In genomic region chr1:4062560-4062959, GRCh38 we compare ENCODE assay signal across 2 cellular contexts.
TF ChIP-seq lines count a peak whose summit lies in the region.

No MANE protein-coding gene starts in this region.

TF ChIP-seq in A549, 52 proteins besides CTCF, POLR2A, EP300 and RAD21 (continued from another document):
- no peak for TF ChIP-seq REST (IDR thresholded peaks at IDR 0.05)
- TF ChIP-seq TP53 (CRISPR knock-in tag; IDR thresholded peaks at IDR 0.05) = no peak
- TF ChIP-seq, protein P1, sequence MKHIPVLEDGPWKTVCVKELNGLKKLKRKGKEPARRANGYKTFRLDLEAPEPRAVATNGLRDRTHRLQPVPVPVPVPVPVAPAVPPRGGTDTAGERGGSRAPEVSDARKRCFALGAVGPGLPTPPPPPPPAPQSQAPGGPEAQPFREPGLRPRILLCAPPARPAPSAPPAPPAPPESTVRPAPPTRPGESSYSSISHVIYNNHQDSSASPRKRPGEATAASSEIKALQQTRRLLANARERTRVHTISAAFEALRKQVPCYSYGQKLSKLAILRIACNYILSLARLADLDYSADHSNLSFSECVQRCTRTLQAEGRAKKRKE (CRISPR knock-in tag; IDR thresholded peaks at IDR 0.05; ENCODE audit: low read depth) = no peak
- no peak for TF ChIP-seq CBX2 (IDR thresholded peaks at IDR 0.05; ENCODE audit: borderline replicate concordance, low read depth)
- no peak for TF ChIP-seq ZSCAN20 (CRISPR knock-in tag; IDR thresholded peaks at IDR 0.05)
- no peak for TF ChIP-seq EHF (CRISPR knock-in tag; IDR thresholded peaks at IDR 0.05)
TF ChIP-seq in A549: peak in this region for 0.

TF ChIP-seq in HepG2, 621 proteins besides CTCF, POLR2A, EP300 and RAD21 (continued from another document):
- TF ChIP-seq, protein P2, sequence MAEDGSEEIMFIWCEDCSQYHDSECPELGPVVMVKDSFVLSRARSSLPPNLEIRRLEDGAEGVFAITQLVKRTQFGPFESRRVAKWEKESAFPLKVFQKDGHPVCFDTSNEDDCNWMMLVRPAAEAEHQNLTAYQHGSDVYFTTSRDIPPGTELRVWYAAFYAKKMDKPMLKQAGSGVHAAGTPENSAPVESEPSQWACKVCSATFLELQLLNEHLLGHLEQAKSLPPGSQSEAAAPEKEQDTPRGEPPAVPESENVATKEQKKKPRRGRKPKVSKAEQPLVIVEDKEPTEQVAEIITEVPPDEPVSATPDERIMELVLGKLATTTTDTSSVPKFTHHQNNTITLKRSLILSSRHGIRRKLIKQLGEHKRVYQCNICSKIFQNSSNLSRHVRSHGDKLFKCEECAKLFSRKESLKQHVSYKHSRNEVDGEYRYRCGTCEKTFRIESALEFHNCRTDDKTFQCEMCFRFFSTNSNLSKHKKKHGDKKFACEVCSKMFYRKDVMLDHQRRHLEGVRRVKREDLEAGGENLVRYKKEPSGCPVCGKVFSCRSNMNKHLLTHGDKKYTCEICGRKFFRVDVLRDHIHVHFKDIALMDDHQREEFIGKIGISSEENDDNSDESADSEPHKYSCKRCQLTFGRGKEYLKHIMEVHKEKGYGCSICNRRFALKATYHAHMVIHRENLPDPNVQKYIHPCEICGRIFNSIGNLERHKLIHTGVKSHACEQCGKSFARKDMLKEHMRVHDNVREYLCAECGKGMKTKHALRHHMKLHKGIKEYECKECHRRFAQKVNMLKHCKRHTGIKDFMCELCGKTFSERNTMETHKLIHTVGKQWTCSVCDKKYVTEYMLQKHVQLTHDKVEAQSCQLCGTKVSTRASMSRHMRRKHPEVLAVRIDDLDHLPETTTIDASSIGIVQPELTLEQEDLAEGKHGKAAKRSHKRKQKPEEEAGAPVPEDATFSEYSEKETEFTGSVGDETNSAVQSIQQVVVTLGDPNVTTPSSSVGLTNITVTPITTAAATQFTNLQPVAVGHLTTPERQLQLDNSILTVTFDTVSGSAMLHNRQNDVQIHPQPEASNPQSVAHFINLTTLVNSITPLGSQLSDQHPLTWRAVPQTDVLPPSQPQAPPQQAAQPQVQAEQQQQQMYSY (CRISPR knock-in tag; IDR thresholded peaks at IDR 0.05) = no peak
